24 cellular contexts compared by ENCODE assay signal in genomic region chr6:168282985-168283685, GRCh38. TPM values are rescaled to one million over a fixed set of nuclear protein-coding genes. Genes with fewer than 3 reads are reported as not detected.
"Had no signal": no experiment of that assay in that cellular context is flagged by ENCODE, and none has a peak within 500 bp of the region (broad histone marks: within the 10 kb centered on the region; RNA-seq: fewer than 3 reads in every experiment).

No MANE protein-coding gene starts in this region.

- H3K27ac ChIP-seq: adrenal gland, breast epithelium had no signal

- ATAC-seq: activated CD8-positive, alpha-beta memory T cell treated with anti-CD3 and anti-CD28 coated beads, Interleukin-2, amount 10 ng/mL, durations not matched to agents 7 days and 5 days; activated T-cell treated with anti-CD3 and anti-CD28 coated beads, Interleukin-2, amount 50 U/mL, for 4 hours; PC-3 had no signal

- H3K9me3 Mint-ChIP-seq: activated naive CD4-positive, alpha-beta T cell treated with anti-CD3 and anti-CD28 coated beads for 36 hours; activated T-cell treated with anti-CD3 and anti-CD28 coated beads, Interleukin-2, amount 50 U/mL, for 4 hours had no signal

- H3K4me3 Mint-ChIP-seq: activated CD8-positive, alpha-beta memory T cell treated with anti-CD3 and anti-CD28 coated beads, Interleukin-2, amount 10 ng/mL, durations not matched to agents 7 days and 5 days; activated naive CD4-positive, alpha-beta T cell treated with anti-CD3 and anti-CD28 coated beads for 36 hours; activated naive CD8-positive, alpha-beta T cell; activated T-cell treated with anti-CD3 and anti-CD28 coated beads, Interleukin-2, amount 50 U/mL, for 4 hours; T-helper 1 cell treated with Interleukin-12 subunit alpha and Interleukin-12 subunit beta and Interleukin-4 antibody, amounts not matched to agents 30 μg/mL and 1 μg/mL, for 36 hours had no signal

- H3K4me1 ChIP-seq: adrenal gland, breast epithelium had no signal

- DNase-seq: activated CD4-positive, alpha-beta T cell treated with anti-CD3 and anti-CD28 coated beads for 48 hours; activated CD4-positive, alpha-beta T cell treated with anti-CD3 and anti-CD28 coated beads, Interleukin-2, amount 50 U/mL, for 4 hours; activated CD4-positive, CD25-positive, alpha-beta regulatory T cell treated with anti-CD3 and anti-CD28 coated beads, Interleukin-2, amount 50 U/mL, for 72 hours; activated CD8-positive, alpha-beta memory T cell treated with anti-CD3 and anti-CD28 coated beads, Interleukin-2, amount 10 ng/mL, durations not matched to agents 7 days and 5 days; activated effector memory CD4-positive, alpha-beta T cell treated with anti-CD3 and anti-CD28 coated beads, Interleukin-2, amount 50 U/mL, for 16 hours; activated naive CD4-positive, alpha-beta T cell treated with anti-CD3 and anti-CD28 coated beads for 36 hours; activated T-cell treated with anti-CD3 and anti-CD28 coated beads, Interleukin-2, amount 50 U/mL, for 4 hours; adrenal gland; anterior cingulate cortex; caudate nucleus; Kasumi-1; KBM-7; NCI-H1105 treated with DMSO at 0.1 percent for 48 hours; NCI-H1436 treated with DMSO at 0.1 percent for 48 hours; NCI-H187; NCI-H2081; NCI-H446; NCI-H524; PC-3; SHP77 treated with DMSO at 0.1 percent for 48 hours had no signal

- H3K27ac Mint-ChIP-seq: activated CD8-positive, alpha-beta memory T cell treated with anti-CD3 and anti-CD28 coated beads, Interleukin-2, amount 10 ng/mL, durations not matched to agents 7 days and 5 days; activated naive CD4-positive, alpha-beta T cell treated with anti-CD3 and anti-CD28 coated beads for 36 hours; activated naive CD8-positive, alpha-beta T cell; T-helper 1 cell treated with Interleukin-12 subunit alpha and Interleukin-12 subunit beta and Interleukin-4 antibody, amounts not matched to agents 30 μg/mL and 1 μg/mL, for 36 hours had no signal

- H3K4me3 ChIP-seq: adrenal gland, breast epithelium had no signal

- H3K36me3 ChIP-seq: adrenal gland, breast epithelium had no signal

- H3K36me3 Mint-ChIP-seq: activated CD8-positive, alpha-beta memory T cell treated with anti-CD3 and anti-CD28 coated beads, Interleukin-2, amount 10 ng/mL, durations not matched to agents 7 days and 5 days; activated naive CD8-positive, alpha-beta T cell had no signal

- H3K27me3 ChIP-seq: adrenal gland had no signal

- H3K9me3 ChIP-seq: adrenal gland, breast epithelium had no signal

RNA-seq across cellular contexts. Expression of gene DACT2, which starts 36.4 kb away (rescaled TPM):
- total RNA-seq: activated naive CD4-positive, alpha-beta T cell treated with anti-CD3 and anti-CD28 coated beads for 36 hours; activated T-cell treated with anti-CD3 and anti-CD28 coated beads, Interleukin-2, amount 50 U/mL, for 4 hours; PC-3; SK-MEL-5 had no signal
